ENCODE assay signal across 8 cellular contexts in the genomic region with DNA sequence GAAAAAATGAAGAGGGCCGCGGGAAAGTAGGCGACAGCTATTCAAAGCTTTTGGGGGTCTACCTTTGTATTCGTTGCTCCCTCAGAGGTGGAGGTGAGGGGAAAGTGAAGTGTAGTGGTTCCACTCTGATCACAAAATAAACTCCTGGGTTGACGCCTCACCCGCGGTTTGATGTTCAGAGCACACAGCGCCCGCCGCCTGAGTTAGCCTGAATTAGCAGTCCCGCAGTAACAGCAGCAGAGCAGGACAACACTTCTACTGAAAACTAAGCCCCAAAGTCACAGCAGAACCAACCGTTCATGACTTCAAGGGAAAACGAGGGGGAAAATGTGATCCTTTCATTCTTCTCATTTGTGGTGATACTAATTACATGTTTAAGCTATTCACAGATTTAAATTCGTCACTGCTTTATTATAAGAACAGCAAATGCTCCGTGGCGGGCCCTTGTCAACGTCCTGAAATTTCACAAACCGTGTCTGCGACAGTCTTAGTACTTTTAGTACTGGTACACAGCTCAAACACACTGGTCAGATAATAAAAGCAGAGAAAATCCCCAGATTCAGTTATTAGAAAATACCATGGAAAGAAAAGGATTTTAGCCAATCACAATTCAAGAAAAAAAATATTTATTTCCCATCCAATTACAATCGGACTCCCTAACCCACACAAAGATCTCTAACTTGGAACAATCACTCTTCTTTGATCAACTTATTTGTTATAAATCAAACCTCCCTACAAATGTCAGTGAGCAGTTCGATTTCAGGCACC. TPM values are rescaled to one million over a fixed set of nuclear protein-coding genes. Genes with fewer than 3 reads are reported as not detected.
DNase-seq lines count a peak whose midpoint lies in the region; ATAC-seq and TF ChIP-seq lines count a peak whose summit lies in the region.

No MANE protein-coding gene starts in this region.

- peak overlapping the region; percentile 93 for H3K4me3 Mint-ChIP-seq in activated T-cell treated with anti-CD3 and anti-CD28 coated beads, Interleukin-2, amount 50 U/mL, for 24 hours
- H3K4me3 Mint-ChIP-seq in naive thymus-derived CD8-positive, alpha-beta T cell: peak overlapping the region; percentile 82 to 99 (median 94)

- H3K4me1 ChIP-seq in thoracic aorta (ENCODE audit: control insufficient read depth in 1 of 2, low read depth in 2 of 2): peaks cover 18 to 37% of the 10 kb centered on the region in 2 donors

- H3K27me3 Mint-ChIP-seq in activated T-cell treated with anti-CD3 and anti-CD28 coated beads, Interleukin-2, amount 50 U/mL, for 24 hours: no peaks in the 10 kb centered on the region
- H3K27me3 Mint-ChIP-seq in naive thymus-derived CD8-positive, alpha-beta T cell: no peaks in the 10 kb centered on the region

- H3K27ac Mint-ChIP-seq in activated T-cell treated with anti-CD3 and anti-CD28 coated beads, Interleukin-2, amount 50 U/mL, for 24 hours: peak overlapping the region; percentile 84
- H3K27ac Mint-ChIP-seq in naive thymus-derived CD8-positive, alpha-beta T cell: peak overlapping the region; percentile 87 to 97 (median 94)

- no peaks in the 10 kb centered on the region for H3K27me3 ChIP-seq in thoracic aorta (replicated peaks; ENCODE audit: insufficient read depth)

- peaks cover 33% of the 10 kb centered on the region for H3K4me1 Mint-ChIP-seq in activated T-cell treated with anti-CD3 and anti-CD28 coated beads, Interleukin-2, amount 50 U/mL, for 24 hours (ENCODE audit: low read depth)
- H3K4me1 Mint-ChIP-seq in naive thymus-derived CD8-positive, alpha-beta T cell: peaks cover 2 to 43% (median 29%) of the 10 kb centered on the region in 4 donors

- POLR2A ChIA-PET in naive thymus-derived CD8-positive, alpha-beta T cell (lab: Charles Lee): interaction anchor here (0.7 to 2.5 kb wide), 3 partner anchors 33 to 197 kb away, joined by 3 to 7 read pairs (median 5); a partner anchor contains a TSS

- TF ChIP-seq CTCF in fibroblast of pulmonary artery (IDR thresholded peaks at IDR 0.05; ENCODE audit: low read length, missing control alignments) (no peak), thoracic aorta (IDR thresholded peaks at IDR 0.05) (no peak)

- peaks cover 7% of the 10 kb centered on the region for H3K36me3 Mint-ChIP-seq in activated T-cell treated with anti-CD3 and anti-CD28 coated beads, Interleukin-2, amount 50 U/mL, for 24 hours (ENCODE audit: low read depth)
- H3K36me3 Mint-ChIP-seq in naive thymus-derived CD8-positive, alpha-beta T cell: no peaks in the 10 kb centered on the region

- H3K4me3 ChIP-seq in fibroblast of pulmonary artery (replicated peaks; ENCODE audit: low read depth, low read length): peak overlapping the region; percentile 79
- peak overlapping the region; percentile 79 for H3K4me3 ChIP-seq in thoracic aorta

- H3K27ac ChIP-seq in thoracic aorta: peak overlapping the region; percentile 77 to 87

- H3K9me3 ChIP-seq in thoracic aorta: no peaks in the 10 kb centered on the region

- no peaks in the 10 kb centered on the region for H3K36me3 ChIP-seq in thoracic aorta

- peak; percentile 55 for DNase-seq in AG08396 (ENCODE audit: low spot score)
- peak; percentile 21 for DNase-seq in NCI-H460 (ENCODE audit: extremely low read depth, low read depth)
- no peak for DNase-seq in activated T-cell treated with anti-CD3 and anti-CD28 coated beads, Interleukin-2, amount 50 U/mL, for 24 hours
- DNase-seq in fibroblast of pulmonary artery (ENCODE audit: low read depth): peak; percentile 62
- DNase-seq in naive thymus-derived CD8-positive, alpha-beta T cell: peak in 7 of 10 donors; percentile 12 to 71 (median 36)
- no peak for DNase-seq in thoracic aorta (ENCODE audit: low spot score)

- H3K9me3 Mint-ChIP-seq in activated T-cell treated with anti-CD3 and anti-CD28 coated beads, Interleukin-2, amount 50 U/mL, for 24 hours: no peaks in the 10 kb centered on the region
- no peaks in the 10 kb centered on the region for H3K9me3 Mint-ChIP-seq in naive thymus-derived CD8-positive, alpha-beta T cell

- ATAC-seq in GM18858 (IDR thresholded peaks at IDR 0.05; ENCODE audit: unreplicated experiment) (peak; percentile 9), HG03045 (IDR thresholded peaks at IDR 0.05; ENCODE audit: unreplicated experiment) (peak; percentile 20), thoracic aorta (ENCODE audit: insufficient number of reproducible peaks, low FRiP score, low read depth) (no peak)
- peak; percentile 56 to 66 for ATAC-seq in naive thymus-derived CD8-positive, alpha-beta T cell

RNA-seq across cellular contexts. Expression of a gene that starts 0.6 kb away (rescaled TPM):
- 65.5 and 66.0 TPM in 2 replicates for total RNA-seq in NCI-H460 (2014; rRNA removed; shearing (Covaris generic))
- 44.8 and 56.5 TPM in 2 replicates for polyA plus RNA-seq in NCI-H460 (2014; cell fraction: nucleus; rRNA removed)
- 100 to 1,000 TPM; 112 to 126 TPM for total RNA-seq in naive thymus-derived CD8-positive, alpha-beta T cell
- polyA plus RNA-seq in naive thymus-derived CD8-positive, alpha-beta T cell: 10 to 100 TPM; 28.6 to 51.9 (median 50.0) TPM
- 100 to 1,000 TPM in 1 of 2 donors, 10 to 100 TPM in 1; 95.2 to 215 TPM for total RNA-seq in thoracic aorta

RNA-seq across cellular contexts. Expression of a gene that starts 54.8 kb away (rescaled TPM):
- 31.8 and 33.0 TPM in 2 replicates for total RNA-seq in NCI-H460 (2014; rRNA removed; shearing (Covaris generic))
- 15.8 and 20.3 TPM in 2 replicates for polyA plus RNA-seq in NCI-H460 (2014; cell fraction: nucleus; rRNA removed)
- 10 to 100 TPM; 10.6 to 10.7 TPM for total RNA-seq in naive thymus-derived CD8-positive, alpha-beta T cell
- 1 to 10 TPM; 3.8 to 6.1 (median 4.3) TPM for polyA plus RNA-seq in naive thymus-derived CD8-positive, alpha-beta T cell
- total RNA-seq in thoracic aorta: 10 to 100 TPM; 75.0 to 91.6 TPM

Comparison
In these comparisons a context has a peak if more than half of its experiments do, and no peak if none do; other contexts are left out.
1. DNase-seq: peak in AG08396 (single experiment), NCI-H460 (single experiment), fibroblast of pulmonary artery (single experiment) and naive thymus-derived CD8-positive, alpha-beta T cell (7 of 10); none in activated T-cell treated with anti-CD3 and anti-CD28 coated beads, Interleukin-2, amount 50 U/mL, for 24 hours (single experiment) and thoracic aorta (single experiment).